26 cellular contexts compared by ENCODE assay signal in genomic region chr5:139121120-139121519, GRCh38.
A peak's percentile ranks its signal among the peaks of the same experiment; 100 is the strongest.
DNase-seq lines count a peak whose midpoint lies in the region; ATAC-seq, FAIRE-seq and TF ChIP-seq lines count a peak whose summit lies in the region.
"Had no signal": no experiment of that assay in that cellular context is flagged by ENCODE, and none has a peak within 500 bp of the region (broad histone marks: within the 10 kb centered on the region; RNA-seq: fewer than 3 reads in every experiment).

No MANE protein-coding gene starts in this region.

- FAIRE-seq in HepG2 (lab: Jason Lieb, UNC) (no peak), H1 (lab: Jason Lieb, UNC) (no peak)
- FAIRE-seq: A549, GM12892 had no signal

- H3K9me2 ChIP-seq in SK-N-SH: no peaks in the 10 kb centered on the region

- no peak overlapping the region for H3K56ac ChIP-seq in H1 (replicated peaks; ENCODE audit: insufficient read length, low read depth, low read length)

- in situ Hi-C loops in HepG2 (cut with HindIII; ENCODE audit: extremely low pct_ligation_motif_present, low pct_unique_long_range_greater_than_20kb): no loop called here

- H3K9ac ChIP-seq in HepG2 (ENCODE audit: insufficient read depth, low read depth, low read length) (no peak overlapping the region), H1 (replicated peaks in 1 of 4; ENCODE audit: extremely low read depth in 1 of 4, low read depth in 3 of 4, low read length in 3 of 4) (no peak overlapping the region), SK-N-SH (no peak overlapping the region)
- H3K9ac ChIP-seq: KMS-11 had no signal

- H3K27ac ChIP-seq in HepG2 (ENCODE audit: extremely low read length, insufficient read depth, low read length) (no peak overlapping the region), right lobe of liver (no peak overlapping the region), H1 (ENCODE audit: low read depth, low read length) (no peak overlapping the region), sigmoid colon (peak overlapping the region; percentile 8 to 73 (median 46)), SK-N-SH (ENCODE audit: low read depth in 2 of 2, low read length in 1 of 2) (no peak overlapping the region)
- H3K27ac ChIP-seq: A549, KMS-11 had no signal

- H2BK12ac ChIP-seq in H1 (ENCODE audit: low read depth, low read length): no peak overlapping the region

- no peak overlapping the region for H2BK120ac ChIP-seq in H1 (replicated peaks; ENCODE audit: low read depth, low read length)

- BruUV-seq in HepG2 (replicated peaks; lab: Mats Ljungman, UMichigan): no TSS peak

- no peak overlapping the region for H2AK5ac ChIP-seq in H1 (ENCODE audit: low read depth, low read length)

- 95% methylated on average over 5 of the region's 5 CpGs for WGBS in HepG2 (ENCODE audit: low lambda C conversion rate)
- WGBS in right lobe of liver (ENCODE audit: insufficient coverage, low coverage, low lambda C conversion rate, missing lambda C conversion rate): 80% methylated on average over 5 of the region's 5 CpGs
- 84% methylated on average over 5 of the region's 5 CpGs; no CpG with 5 or more reads in 1 of the 2 experiments for WGBS in H1 (ENCODE audit: extremely low coverage in 1 of 2, insufficient coverage in 1 of 2, insufficient read length in 1 of 2, insufficient replicate concordance in 2 of 2, low coverage in 1 of 2, low lambda C conversion rate in 2 of 2, missing lambda C conversion rate in 1 of 2), 2 experiments
- 88 to 97% methylated on average over 5 of the region's 5 CpGs for WGBS in sigmoid colon, 2 donors
- 73% methylated on average over 5 of the region's 5 CpGs for WGBS in SK-N-SH (ENCODE audit: low lambda C conversion rate)

- no peak overlapping the region for H2BK20ac ChIP-seq in H1 (ENCODE audit: low read length)

- H3K23ac ChIP-seq in H1 (ENCODE audit: insufficient read length): no peak overlapping the region

- no peak for TF ChIP-seq EP300 in HepG2 (IDR thresholded peaks at IDR 0.05; ENCODE audit: low read depth in 2 of 2, low read length in 2 of 2)
- no peak for TF ChIP-seq EP300 in HepG2 (CRISPR knock-in tag; IDR thresholded peaks at IDR 0.05; ENCODE audit: borderline replicate concordance)
- TF ChIP-seq EP300 in H1 (IDR thresholded peaks at IDR 0.05; ENCODE audit: borderline replicate concordance in 1 of 2, low read depth in 2 of 2, low read length in 2 of 2): no peak
- no peak for TF ChIP-seq EP300 in sigmoid colon (IDR thresholded peaks at IDR 0.05)
- no peak for TF ChIP-seq EP300 in SK-N-SH (IDR thresholded peaks at IDR 0.05; ENCODE audit: borderline replicate concordance in 1 of 2, low read depth in 1 of 2, low read length in 1 of 2)

- H4K20me1 ChIP-seq in HepG2 (ENCODE audit: insufficient read depth, low read length): no peaks in the 10 kb centered on the region
- H4K20me1 ChIP-seq in H1 (replicated peaks in 1 of 2; ENCODE audit: control insufficient read depth in 1 of 2, insufficient read depth in 2 of 2, low read length in 2 of 2): no peaks in the 10 kb centered on the region
- no peaks in the 10 kb centered on the region for H4K20me1 ChIP-seq in SK-N-SH (ENCODE audit: insufficient read depth)

- CTCF ChIA-PET in HepG2 (lab: Yijun Ruan, JAX; ENCODE audit: low intra/inter-chr PET ratio, low total read pairs) (no interaction called here), H1 (lab: Charles Lee; ENCODE audit: partially characterized antibody) (interaction anchor here (1.0 kb wide), 1 partner anchor 898 kb away, joined by 3 read pairs; no protein-coding TSS in a partner anchor), SK-N-SH (lab: Yijun Ruan, JAX) (no interaction called here)

- H3K9me3 ChIP-seq in HepG2 (ENCODE audit: low read length) (no peaks in the 10 kb centered on the region), right lobe of liver (no peaks in the 10 kb centered on the region), H1 (ENCODE audit: insufficient read depth in 2 of 2, low read depth in 1 of 2, low read length in 1 of 2) (no peaks in the 10 kb centered on the region), sigmoid colon (no peaks in the 10 kb centered on the region), SK-N-SH (no peaks in the 10 kb centered on the region)
- H3K9me3 ChIP-seq: A549 had no signal

- H3K4me3 ChIP-seq in HepG2 (replicated peaks in 1 of 3; ENCODE audit: insufficient read depth in 1 of 3, low read depth in 2 of 3, low read length in 3 of 3) (no peak overlapping the region), right lobe of liver (no peak overlapping the region), H1 (ENCODE audit: extremely low read depth in 1 of 4, insufficient read depth in 2 of 4, low read depth in 3 of 4, low read length in 4 of 4) (no peak overlapping the region), sigmoid colon (no peak overlapping the region), SK-N-SH (ENCODE audit: low read depth in 2 of 2, low read length in 1 of 2) (no peak overlapping the region)
- H3K4me3 ChIP-seq: A549 had no signal

- peaks cover 11% of the 10 kb centered on the region for H3K4me1 ChIP-seq in HepG2 (ENCODE audit: insufficient read depth, low read length)
- peaks cover 0 to 12% (median 2%) of the 10 kb centered on the region in 4 donors for H3K4me1 ChIP-seq in right lobe of liver
- H3K4me1 ChIP-seq in H1 (replicated peaks in 1 of 4; ENCODE audit: control insufficient read depth in 3 of 4, insufficient read depth in 4 of 4, low read length in 3 of 4): no peaks in the 10 kb centered on the region
- H3K4me1 ChIP-seq in sigmoid colon: peaks cover 0 to 29% (median 26%) of the 10 kb centered on the region in 4 donors
- peaks cover 0 to 5% of the 10 kb centered on the region in 2 experiments; a peak in 1 of 4 replicates for H3K4me1 ChIP-seq in SK-N-SH (ENCODE audit: control insufficient read depth in 1 of 2, insufficient read depth in 2 of 2, low read depth in 1 of 2, low read length in 1 of 2)
- H3K4me1 ChIP-seq: A549 had no signal

- DNase-seq in HepG2 (ENCODE audit: low spot score) (no peak), right lobe of liver (no peak), H1 (ENCODE audit: low read depth in 1 of 2, low spot score in 2 of 2) (no peak), sigmoid colon (no peak), SK-N-SH (no peak), Kasumi-1 (lab: John Stamatoyannopoulos, UW) (no peak), KG1 (lab: John Stamatoyannopoulos, UW) (no peak)
- DNase-seq: C1 segment of cervical spinal cord; CD8-positive, alpha-beta memory T cell; DMS79 treated with DMSO at 0.1 percent for 48 hours; GF-D8; GOT3; IMR-90; NCI-H1048; NCI-H1417 treated with DMSO at 0.1 percent for 48 hours; NCI-H187; NCI-H2081 treated with DMSO at 0.1 percent for 48 hours; NCI-H2171; NCI-H226; NCI-H510A; RPMI8226; SHP77 treated with DMSO at 0.1 percent for 48 hours had no signal

- peak overlapping the region; percentile 16 for H4K91ac ChIP-seq in H1 (replicated peaks; ENCODE audit: insufficient read length, low read length)

- no peak for TF ChIP-seq POLR2A in HepG2 (IDR thresholded peaks at IDR 0.05; ENCODE audit: insufficient read depth in 1 of 2, low read depth in 2 of 2, low read length in 2 of 2)
- TF ChIP-seq POLR2A in right lobe of liver (IDR thresholded peaks at IDR 0.05): no peak
- TF ChIP-seq POLR2A in H1 (IDR thresholded peaks at IDR 0.05; ENCODE audit: control extremely low read depth in 1 of 2, low read depth in 2 of 2, low read length in 2 of 2): no peak
- TF ChIP-seq POLR2A in sigmoid colon (IDR thresholded peaks at IDR 0.05): no peak

- no peak overlapping the region for H2AFZ ChIP-seq in HepG2 (ENCODE audit: low read length)
- no peak overlapping the region for H2AFZ ChIP-seq in H1 (ENCODE audit: low read length)
- H2AFZ ChIP-seq in SK-N-SH (ENCODE audit: low read depth): no peak overlapping the region

- H3F3A ChIP-seq in SK-N-SH (replicated peaks; ENCODE audit: insufficient read depth): no peaks in the 10 kb centered on the region

- no peak overlapping the region for H3K14ac ChIP-seq in H1 (ENCODE audit: insufficient read length)

- H3K4me2 ChIP-seq in HepG2 (ENCODE audit: low read depth, low read length): no peak overlapping the region
- H3K4me2 ChIP-seq in H1 (ENCODE audit: insufficient read depth in 1 of 2, low read depth in 2 of 2, low read length in 2 of 2): no peak overlapping the region
- no peak overlapping the region for H3K4me2 ChIP-seq in SK-N-SH
- H3K4me2 ChIP-seq: A549, KMS-11 had no signal

- no peak for TF ChIP-seq RAD21 in HepG2 (CRISPR knock-in tag; IDR thresholded peaks at IDR 0.05)
- TF ChIP-seq RAD21 in H1 (IDR thresholded peaks at IDR 0.05 in 1 of 2, conservative IDR thresholded peaks at IDR 0.05 in 1 of 2; ENCODE audit: low read depth in 2 of 2, low read length in 2 of 2): no peak
- no peak for TF ChIP-seq RAD21 in SK-N-SH (IDR thresholded peaks at IDR 0.05; ENCODE audit: low read length)

- H3K79me1 ChIP-seq in H1 (ENCODE audit: low read depth, low read length): no peaks in the 10 kb centered on the region

- no peak overlapping the region for H4K5ac ChIP-seq in H1 (ENCODE audit: insufficient read length, low read depth, low read length)

- no peak overlapping the region for H3K18ac ChIP-seq in H1 (ENCODE audit: extremely low read depth, low read length)

- ATAC-seq in HepG2 (no peak), right lobe of liver (no peak)
- ATAC-seq: A549, HCT116 had no signal

- no peak overlapping the region for H2BK5ac ChIP-seq in H1 (ENCODE audit: low read depth, low read length)

- intact Hi-C loops in HepG2 (cut with micrococcal nuclease; ENCODE audit: unreplicated experiment) (no loop called here), right lobe of liver (cut with DNase I) (no loop called here), sigmoid colon (cut with DNase I) (no loop called here)

- H3K27me3 ChIP-seq in HepG2 (ENCODE audit: control insufficient read depth in 1 of 2, insufficient read depth in 2 of 2, low read length in 2 of 2) (no peaks in the 10 kb centered on the region), right lobe of liver (no peaks in the 10 kb centered on the region), H1 (replicated peaks in 1 of 4; ENCODE audit: control insufficient read depth in 3 of 4, extremely low read depth in 1 of 4, insufficient read depth in 3 of 4, low read length in 3 of 4) (no peaks in the 10 kb centered on the region), sigmoid colon (no peaks in the 10 kb centered on the region), SK-N-SH (ENCODE audit: insufficient read depth) (no peaks in the 10 kb centered on the region)

- H3K36me3 ChIP-seq in HepG2 (replicated peaks in 1 of 2; ENCODE audit: control insufficient read depth in 1 of 2, insufficient read depth in 2 of 2, low read length in 2 of 2) (peaks cover 11 to 35% of the 10 kb centered on the region in 2 experiments; a peak in 4 of 5 replicates), right lobe of liver (peaks cover 0 to 28% (median 3%) of the 10 kb centered on the region in 4 donors), H1 (ENCODE audit: control insufficient read depth in 2 of 4, insufficient read depth in 4 of 4, low read length in 3 of 4) (no peaks in the 10 kb centered on the region), sigmoid colon (peaks cover 0 to 33% (median 0%) of the 10 kb centered on the region in 4 donors), SK-N-SH (replicated peaks in 1 of 2; ENCODE audit: control insufficient read depth in 1 of 2, insufficient read depth in 2 of 2, low read length in 1 of 2) (peaks cover 0 to 44% of the 10 kb centered on the region in 2 experiments)

- no peak overlapping the region for H3K4ac ChIP-seq in H1 (replicated peaks; ENCODE audit: insufficient read length, low read depth, low read length)

- H3K79me2 ChIP-seq in HepG2 (ENCODE audit: insufficient read depth, low read length) (no peaks in the 10 kb centered on the region), H1 (ENCODE audit: control insufficient read depth in 1 of 2, insufficient read depth in 2 of 2, low read length in 2 of 2) (no peaks in the 10 kb centered on the region), SK-N-SH (ENCODE audit: insufficient read depth) (no peaks in the 10 kb centered on the region)

- H2BK15ac ChIP-seq in H1 (ENCODE audit: low read length): 0 out of 2 replicates have a peak overlapping the region, but pooled peaks have one; percentile 47

- POLR2A ChIA-PET in HepG2 (lab: Yijun Ruan, JAX) (no interaction called here), H1 (lab: Charles Lee; ENCODE audit: partially characterized antibody) (interaction anchor here (1.5 kb wide), 1 partner anchor 155 kb away, joined by 4 read pairs; no protein-coding TSS in a partner anchor), SK-N-SH (lab: Yijun Ruan, JAX) (no interaction called here)

- H3K23me2 ChIP-seq in H1 (ENCODE audit: low read depth, low read length): no peaks in the 10 kb centered on the region

- TF ChIP-seq CTCF in HepG2 (CRISPR knock-in tag; IDR thresholded peaks at IDR 0.05): no peak
- TF ChIP-seq CTCF in right lobe of liver (IDR thresholded peaks at IDR 0.05): no peak
- TF ChIP-seq CTCF in H1 (IDR thresholded peaks at IDR 0.05; ENCODE audit: control extremely low read depth in 1 of 3, insufficient read depth in 1 of 3, low read depth in 1 of 3, low read length in 3 of 3): no peak
- TF ChIP-seq CTCF in sigmoid colon (IDR thresholded peaks at IDR 0.05): no peak
- TF ChIP-seq CTCF in SK-N-SH (IDR thresholded peaks at IDR 0.05): no peak

- H4K8ac ChIP-seq in H1 (ENCODE audit: extremely low read depth, insufficient read depth, low read length): no peak overlapping the region

Comparison
In these comparisons a context has a peak if more than half of its experiments do, and no peak if none do; other contexts are left out.
1. H3K27ac ChIP-seq: peak in sigmoid colon (4 of 4); none in HepG2 (single experiment), right lobe of liver (0 of 3), H1 (single experiment) and SK-N-SH (0 of 2).